ENCODE assay signal across 25 cellular contexts in genomic region chr6:138609801-138610430, GRCh38.
"Had no signal": no experiment of that assay in that cellular context is flagged by ENCODE, and none has a peak within 500 bp of the region (broad histone marks: within the 10 kb centered on the region; RNA-seq: fewer than 3 reads in every experiment).

No MANE protein-coding gene starts in this region.

- H3K27ac ChIP-seq: adrenal gland, ascending aorta, breast epithelium, esophagus muscularis mucosa, gastroesophageal sphincter, thoracic aorta, upper lobe of right lung, WERI-Rb-1 had no signal

- H3K9me3 Mint-ChIP-seq: activated naive CD4-positive, alpha-beta T cell treated with anti-CD3 and anti-CD28 coated beads, Interleukin-2, amount 50 U/mL, for 24 hours; central memory CD8-positive, alpha-beta T cell; stimulated activated naive B cell treated with anti-CD40 and anti-IgM and Interleukin-4, amounts not matched to agents 10 μg/mL and 1 μg/mL and 100 μg/mL, for 72 hours; T-cell had no signal

- H3K4me1 Mint-ChIP-seq: activated naive CD4-positive, alpha-beta T cell treated with anti-CD3 and anti-CD28 coated beads, Interleukin-2, amount 50 U/mL, for 24 hours; central memory CD8-positive, alpha-beta T cell; stimulated activated naive B cell treated with anti-CD40 and anti-IgM and Interleukin-4, amounts not matched to agents 10 μg/mL and 1 μg/mL and 100 μg/mL, for 72 hours; T-cell had no signal

- H3K4me3 ChIP-seq: adrenal gland, ascending aorta, breast epithelium, esophagus muscularis mucosa, gastroesophageal sphincter, smooth muscle cell, thoracic aorta, upper lobe of right lung had no signal

- H3K27me3 ChIP-seq: adrenal gland, ascending aorta, breast epithelium, esophagus muscularis mucosa, gastroesophageal sphincter, upper lobe of right lung had no signal

- H3K27ac Mint-ChIP-seq: activated naive CD4-positive, alpha-beta T cell treated with anti-CD3 and anti-CD28 coated beads, Interleukin-2, amount 50 U/mL, for 24 hours; nephron progenitor cell; stimulated activated naive B cell treated with anti-CD40 and anti-IgM and Interleukin-4, amounts not matched to agents 10 μg/mL and 1 μg/mL and 100 μg/mL, for 72 hours; T-cell had no signal

- H3K4me1 ChIP-seq: adrenal gland, ascending aorta, breast epithelium, esophagus muscularis mucosa, gastroesophageal sphincter, upper lobe of right lung had no signal

- H3K36me3 ChIP-seq: adrenal gland, ascending aorta, breast epithelium, esophagus muscularis mucosa, gastroesophageal sphincter, thoracic aorta, upper lobe of right lung, WERI-Rb-1 had no signal

- DNase-seq: activated gamma-delta T cell treated with Interleukin-2 at 50 U/mL for 16 hours; activated T-cell treated with anti-CD3 and anti-CD28 coated beads, Interleukin-2, amount 50 U/mL, for 1 hour; adrenal gland; head of caudate nucleus; hypothalamus; mesenchymal stem cell; nephron progenitor cell; nucleus accumbens; posterior cingulate gyrus; stimulated activated CD4-positive, alpha-beta T cell treated with anti-CD3 and anti-CD28 coated beads, Interleukin-15, amount 100 ng/mL, for 24 hours; stimulated activated CD4-positive, alpha-beta T cell treated with anti-CD3 and anti-CD28 coated beads, Interleukin-2, amount 100 ng/mL, for 48 hours; stimulated activated CD8-positive, alpha-beta memory T cell treated with anti-CD3 and anti-CD28 coated beads, Interleukin-4, amount 100 ng/mL, for 48 hours; stimulated activated naive B cell treated with anti-CD40 and anti-IgM and Interleukin-4, amounts not matched to agents 10 μg/mL and 1 μg/mL and 100 μg/mL, for 72 hours; T-cell; upper lobe of right lung; WERI-Rb-1 had no signal

- H3K27me3 Mint-ChIP-seq: stimulated activated naive B cell treated with anti-CD40 and anti-IgM and Interleukin-4, amounts not matched to agents 10 μg/mL and 1 μg/mL and 100 μg/mL, for 72 hours had no signal

- ATAC-seq: gastroesophageal sphincter; sciatic nerve; stimulated activated naive B cell treated with anti-CD40 and anti-IgM and Interleukin-4, amounts not matched to agents 10 μg/mL and 1 μg/mL and 100 μg/mL, for 72 hours; T-cell; upper lobe of right lung had no signal

- H3K36me3 Mint-ChIP-seq: activated naive CD4-positive, alpha-beta T cell treated with anti-CD3 and anti-CD28 coated beads, Interleukin-2, amount 50 U/mL, for 24 hours; stimulated activated naive B cell treated with anti-CD40 and anti-IgM and Interleukin-4, amounts not matched to agents 10 μg/mL and 1 μg/mL and 100 μg/mL, for 72 hours; T-cell had no signal

- H3K9me3 ChIP-seq: adrenal gland, ascending aorta, breast epithelium, esophagus muscularis mucosa, gastroesophageal sphincter, thoracic aorta, upper lobe of right lung had no signal

- H3K4me2 ChIP-seq: smooth muscle cell had no signal

- H3K4me3 Mint-ChIP-seq: activated naive CD4-positive, alpha-beta T cell treated with anti-CD3 and anti-CD28 coated beads, Interleukin-2, amount 50 U/mL, for 24 hours; central memory CD8-positive, alpha-beta T cell; nephron progenitor cell; stimulated activated naive B cell treated with anti-CD40 and anti-IgM and Interleukin-4, amounts not matched to agents 10 μg/mL and 1 μg/mL and 100 μg/mL, for 72 hours; T-cell had no signal
